In genomic region chr5:170450041-170450660, GRCh38 we compare ENCODE assay signal across 16 cellular contexts. TPM values are rescaled to one million over a fixed set of nuclear protein-coding genes. Genes with fewer than 3 reads are reported as not detected.
DNase-seq lines count a peak whose midpoint lies in the region; ATAC-seq and TF ChIP-seq lines count a peak whose summit lies in the region.
"Had no signal": no experiment of that assay in that cellular context is flagged by ENCODE, and none has a peak within 500 bp of the region (broad histone marks: within the 10 kb centered on the region; RNA-seq: fewer than 3 reads in every experiment).

No MANE protein-coding gene starts in this region.

- H3K27ac Mint-ChIP-seq in activated CD4-positive, alpha-beta memory T cell treated with anti-CD3 and anti-CD28 coated beads, Interleukin-2, amount 10 ng/mL, durations not matched to agents 7 days and 5 days, result no peak overlapping the region
- H3K27ac Mint-ChIP-seq in activated CD4-positive, alpha-beta memory T cell treated with anti-CD3 and anti-CD28 coated beads for 36 hours, result no peak overlapping the region
- H3K27ac Mint-ChIP-seq: CD4-positive, CD25-positive, alpha-beta regulatory T cell; HFFc6 had no signal

- H3F3A ChIP-seq in smooth muscle cell (ENCODE audit: low read depth), result no peaks in the 10 kb centered on the region

- H3K9me3 Mint-ChIP-seq in activated CD4-positive, alpha-beta memory T cell treated with anti-CD3 and anti-CD28 coated beads, Interleukin-2, amount 10 ng/mL, durations not matched to agents 7 days and 5 days, result no peaks in the 10 kb centered on the region
- H3K9me3 Mint-ChIP-seq in activated CD4-positive, alpha-beta memory T cell treated with anti-CD3 and anti-CD28 coated beads for 36 hours, result peaks cover 4% of the 10 kb centered on the region

- no peak overlapping the region for H4K91ac ChIP-seq in IMR-90 (ENCODE audit: insufficient read depth, low read depth, low read length)

- POLR2A ChIA-PET in activated CD4-positive, alpha-beta memory T cell treated with anti-CD3 and anti-CD28 coated beads, Interleukin-2, amount 10 ng/mL, durations not matched to agents 7 days and 5 days (lab: Charles Lee), result no interaction called here
- POLR2A ChIA-PET in activated CD4-positive, alpha-beta memory T cell treated with anti-CD3 and anti-CD28 coated beads for 36 hours (lab: Charles Lee), result no interaction called here
- POLR2A ChIA-PET in IMR-90 (lab: Charles Lee; ENCODE audit: unreplicated experiment), result no interaction called here

- H3K27me3 Mint-ChIP-seq in activated CD4-positive, alpha-beta memory T cell treated with anti-CD3 and anti-CD28 coated beads, Interleukin-2, amount 10 ng/mL, durations not matched to agents 7 days and 5 days, result peaks cover 13% of the 10 kb centered on the region
- H3K27me3 Mint-ChIP-seq in activated CD4-positive, alpha-beta memory T cell treated with anti-CD3 and anti-CD28 coated beads for 36 hours, result peaks cover 8% of the 10 kb centered on the region

- peak overlapping the region; percentile 58 for H2AK9ac ChIP-seq in IMR-90 (replicated peaks; ENCODE audit: low read depth, low read length, poor library complexity)

- no peak overlapping the region for H2BK120ac ChIP-seq in IMR-90 (ENCODE audit: low read depth, low read length)

- H3K4me1 ChIP-seq in IMR-90 (ENCODE audit: control insufficient read depth, insufficient read depth, low read length) (no peaks in the 10 kb centered on the region), smooth muscle cell (ENCODE audit: low read depth) (no peaks in the 10 kb centered on the region)
- H3K4me1 ChIP-seq: BLaER1 had no signal

- H3K4me1 Mint-ChIP-seq in activated CD4-positive, alpha-beta memory T cell treated with anti-CD3 and anti-CD28 coated beads, Interleukin-2, amount 10 ng/mL, durations not matched to agents 7 days and 5 days, result peaks cover 1% of the 10 kb centered on the region
- peaks cover under 1% of the 10 kb centered on the region for H3K4me1 Mint-ChIP-seq in activated CD4-positive, alpha-beta memory T cell treated with anti-CD3 and anti-CD28 coated beads for 36 hours (ENCODE audit: low read depth)

- H2BK15ac ChIP-seq in IMR-90 (ENCODE audit: low read depth, low read length), result no peak overlapping the region

- TF ChIP-seq RAD21 in IMR-90 (IDR thresholded peaks at IDR 0.05; ENCODE audit: low read length), result no peak

- H3K36me3 Mint-ChIP-seq in activated CD4-positive, alpha-beta memory T cell treated with anti-CD3 and anti-CD28 coated beads, Interleukin-2, amount 10 ng/mL, durations not matched to agents 7 days and 5 days (ENCODE audit: low read depth), result no peaks in the 10 kb centered on the region
- no peaks in the 10 kb centered on the region for H3K36me3 Mint-ChIP-seq in activated CD4-positive, alpha-beta memory T cell treated with anti-CD3 and anti-CD28 coated beads for 36 hours
- H3K36me3 Mint-ChIP-seq: CD4-positive, CD25-positive, alpha-beta regulatory T cell had no signal

- no peak overlapping the region for H4K5ac ChIP-seq in IMR-90 (ENCODE audit: low read depth, low read length)

- no peak overlapping the region for H3K4me3 Mint-ChIP-seq in activated CD4-positive, alpha-beta memory T cell treated with anti-CD3 and anti-CD28 coated beads, Interleukin-2, amount 10 ng/mL, durations not matched to agents 7 days and 5 days
- no peak overlapping the region for H3K4me3 Mint-ChIP-seq in activated CD4-positive, alpha-beta memory T cell treated with anti-CD3 and anti-CD28 coated beads for 36 hours
- H3K4me3 Mint-ChIP-seq: CD4-positive, CD25-positive, alpha-beta regulatory T cell; HFFc6 had no signal

- CTCF ChIA-PET in activated CD4-positive, alpha-beta memory T cell treated with anti-CD3 and anti-CD28 coated beads, Interleukin-2, amount 10 ng/mL, durations not matched to agents 7 days and 5 days (lab: Charles Lee), result no interaction called here
- CTCF ChIA-PET in activated CD4-positive, alpha-beta memory T cell treated with anti-CD3 and anti-CD28 coated beads for 36 hours (lab: Charles Lee), result interaction anchor here (0.7 to 1.9 kb wide), 2 partner anchors 15 to 188 kb away, joined by 3 to 5 read pairs; no protein-coding TSS in a partner anchor
- CTCF ChIA-PET in IMR-90 (lab: Yijun Ruan, JAX), result no interaction called here

- no peak overlapping the region for H3K4me2 ChIP-seq in IMR-90 (ENCODE audit: low read depth, low read length)
- peak overlapping the region; percentile 0 for H3K4me2 ChIP-seq in smooth muscle cell
- H3K4me2 ChIP-seq: BLaER1 had no signal

- no peak overlapping the region for H4K8ac ChIP-seq in IMR-90 (ENCODE audit: low read depth in 2 of 2, low read length in 2 of 2)

- no peak overlapping the region for H3K23ac ChIP-seq in IMR-90 (ENCODE audit: low read depth, low read length)

- no peak overlapping the region for H3K18ac ChIP-seq in IMR-90 (ENCODE audit: low read depth, low read length)

- no peak overlapping the region for H2AK5ac ChIP-seq in IMR-90 (ENCODE audit: low read depth, low read length)

- no peak overlapping the region for H3K4me3 ChIP-seq in IMR-90 (ENCODE audit: insufficient read depth, low read depth, low read length)
- H3K4me3 ChIP-seq in smooth muscle cell, result no peak overlapping the region
- H3K4me3 ChIP-seq: BLaER1 had no signal

- TF ChIP-seq POLR2A in IMR-90 (IDR thresholded peaks at IDR 0.05; ENCODE audit: low read depth, low read length), result no peak

- intact Hi-C loops in activated CD4-positive, alpha-beta memory T cell treated with anti-CD3 and anti-CD28 coated beads for 36 hours (cut with micrococcal nuclease), result no loop called here
- intact Hi-C loops in IMR-90 (cut with micrococcal nuclease), result no loop called here

- H3K56ac ChIP-seq in IMR-90 (ENCODE audit: extremely low read depth, insufficient read depth, low read length), result no peak overlapping the region

- H3K27me3 ChIP-seq in IMR-90 (ENCODE audit: control insufficient read depth, insufficient read depth, low read length) (no peaks in the 10 kb centered on the region; the same call in 1 of the 2 replicates), smooth muscle cell (ENCODE audit: low read depth) (peaks cover 4% of the 10 kb centered on the region)
- H3K27me3 ChIP-seq: BLaER1 had no signal

- peak; percentile 3 for DNase-seq in activated CD4-positive, alpha-beta memory T cell treated with anti-CD3 and anti-CD28 coated beads, Interleukin-2, amount 10 ng/mL, durations not matched to agents 7 days and 5 days
- DNase-seq in activated CD4-positive, alpha-beta memory T cell treated with anti-CD3 and anti-CD28 coated beads for 36 hours, result no peak
- DNase-seq in IMR-90 (no peak), islet precursor cell (peak; percentile 37), smooth muscle cell (lab: John Stamatoyannopoulos, UW; ENCODE audit: unreplicated experiment) (no peak), NCI-H748 treated with DMSO at 0.1 percent for 48 hours (lab: John Stamatoyannopoulos, UW) (no peak)
- no peak for DNase-seq in stimulated activated CD4-positive, alpha-beta T cell treated with anti-CD3 and anti-CD28 coated beads, Interleukin-12 subunit alpha, Interleukin-12 subunit beta, amount 100 ng/mL, for 4 hours
- DNase-seq in effector CD4-positive, alpha-beta T cell, result no peak
- DNase-seq: 8988T; AML-193; CD4-positive, CD25-positive, alpha-beta regulatory T cell; DMS53; HCEC 1CT; HFFc6 had no signal

- WGBS in IMR-90 (ENCODE audit: extremely low coverage in 2 of 2, insufficient read length in 1 of 2), 2 experiments, result 20% methylated on average over 5 of the region's 9 CpGs; no CpG with 5 or more reads in 1 of the 2 experiments
- 61% methylated on average over 9 of the region's 9 CpGs for WGBS in smooth muscle cell (ENCODE audit: low lambda C conversion rate)

- H3K14ac ChIP-seq in IMR-90 (replicated peaks; ENCODE audit: low read depth, low read length), result no peak overlapping the region

- no peak overlapping the region for H2BK5ac ChIP-seq in IMR-90 (ENCODE audit: low read depth, low read length, poor library complexity, severe bottlenecking)

- no peaks in the 10 kb centered on the region for H4K20me1 ChIP-seq in IMR-90 (ENCODE audit: insufficient read depth, low read length)
- no peaks in the 10 kb centered on the region for H4K20me1 ChIP-seq in smooth muscle cell (ENCODE audit: low read depth)
- H4K20me1 ChIP-seq: BLaER1 had no signal

- H3K9me1 ChIP-seq in IMR-90 (ENCODE audit: insufficient read depth, low read length), result no peaks in the 10 kb centered on the region

- no peaks in the 10 kb centered on the region for H3K79me2 ChIP-seq in smooth muscle cell (ENCODE audit: low read depth)

- H2AFZ ChIP-seq in IMR-90 (replicated peaks; ENCODE audit: low read length, poor library complexity), result no peak overlapping the region
- no peak overlapping the region for H2AFZ ChIP-seq in smooth muscle cell (ENCODE audit: low read depth)

- no peak for ATAC-seq in IMR-90 (ENCODE audit: low read depth)

- H3K36me3 ChIP-seq in IMR-90 (ENCODE audit: control insufficient read depth, insufficient read depth, low read length) (no peaks in the 10 kb centered on the region), smooth muscle cell (ENCODE audit: low read depth) (no peaks in the 10 kb centered on the region)
- H3K36me3 ChIP-seq: BLaER1 had no signal

- H2BK20ac ChIP-seq in IMR-90 (ENCODE audit: low read depth, low read length), result no peak overlapping the region

- H3K9me3 ChIP-seq in IMR-90 (ENCODE audit: control insufficient read depth, insufficient read depth, low read length) (no peaks in the 10 kb centered on the region), smooth muscle cell (replicated peaks; ENCODE audit: low read depth) (no peaks in the 10 kb centered on the region)

- no peak overlapping the region for H3K27ac ChIP-seq in IMR-90 (ENCODE audit: insufficient read depth, low read length)
- H3K27ac ChIP-seq in smooth muscle cell (ENCODE audit: low read depth), result peak overlapping the region; percentile 18
- H3K27ac ChIP-seq: BLaER1 had no signal

- TF ChIP-seq CTCF in IMR-90 (conservative IDR thresholded peaks at IDR 0.05; ENCODE audit: low read depth, low read length) (no peak), smooth muscle cell (IDR thresholded peaks at IDR 0.05; ENCODE audit: borderline replicate concordance, insufficient read depth, poor library complexity, severe bottlenecking) (no peak)

- H3K9ac ChIP-seq in IMR-90 (ENCODE audit: low read depth, low read length), result no peak overlapping the region
- no peak overlapping the region for H3K9ac ChIP-seq in smooth muscle cell (ENCODE audit: low read depth)
- H3K9ac ChIP-seq: BLaER1 had no signal

- in situ Hi-C loops in IMR-90 (cut with MboI; ENCODE audit: low sequenced_read_pairs), result no loop called here

- no peaks in the 10 kb centered on the region for H3K79me1 ChIP-seq in IMR-90 (ENCODE audit: low read depth in 1 of 2, low read length in 2 of 2)

- BruUV-seq in IMR-90 (replicated peaks; lab: Mats Ljungman, UMichigan), result no TSS peak

- no peak overlapping the region for H3K4ac ChIP-seq in IMR-90 (ENCODE audit: low read depth, low read length)

- dilution Hi-C loops in IMR-90 (cut with HindIII; ENCODE audit: low sequenced_read_pairs, unreplicated experiment), result no loop called here

RNA-seq across cellular contexts. Expression of gene KCNIP1, which starts 53.7 kb away (rescaled TPM):
- not detected for total RNA-seq in activated CD4-positive, alpha-beta memory T cell treated with anti-CD3 and anti-CD28 coated beads, Interleukin-2, amount 10 ng/mL, durations not matched to agents 7 days and 5 days
- not detected for total RNA-seq in activated CD4-positive, alpha-beta memory T cell treated with anti-CD3 and anti-CD28 coated beads for 36 hours
- total RNA-seq in IMR-90 (2012; rRNA removed) (not detected in 2 replicates), smooth muscle cell (not detected in 2 replicates)
- polyA plus RNA-seq in IMR-90 (2012; rRNA removed) (not detected in 2 replicates), smooth muscle cell (0.50 and 0.83 TPM in 2 replicates)
- polyA plus RNA-seq in IMR-90 (2012; cell fraction: cytosol; rRNA removed), result not detected in 2 replicates
- polyA plus RNA-seq in IMR-90 (2012; cell fraction: nucleus; rRNA removed; ENCODE audit: low replicate concordance), result not detected in 2 replicates
- total RNA-seq: CD4-positive, CD25-positive, alpha-beta regulatory T cell; HFFc6; HT1080 had no signal
- polyA plus RNA-seq: CD4-positive, CD25-positive, alpha-beta regulatory T cell had no signal

Comparison
In these comparisons a context has a peak if more than half of its experiments do, and no peak if none do; other contexts are left out.
1. DNase-seq: peak in activated CD4-positive, alpha-beta memory T cell treated with anti-CD3 and anti-CD28 coated beads, Interleukin-2, amount 10 ng/mL, durations not matched to agents 7 days and 5 days (single experiment) and islet precursor cell (single experiment); none in activated CD4-positive, alpha-beta memory T cell treated with anti-CD3 and anti-CD28 coated beads for 36 hours (single experiment), IMR-90 (single experiment), smooth muscle cell (single experiment), stimulated activated CD4-positive, alpha-beta T cell treated with anti-CD3 and anti-CD28 coated beads, Interleukin-12 subunit alpha, Interleukin-12 subunit beta, amount 100 ng/mL, for 4 hours (single experiment), effector CD4-positive, alpha-beta T cell (single experiment) and NCI-H748 treated with DMSO at 0.1 percent for 48 hours (single experiment).